In the genomic region with DNA sequence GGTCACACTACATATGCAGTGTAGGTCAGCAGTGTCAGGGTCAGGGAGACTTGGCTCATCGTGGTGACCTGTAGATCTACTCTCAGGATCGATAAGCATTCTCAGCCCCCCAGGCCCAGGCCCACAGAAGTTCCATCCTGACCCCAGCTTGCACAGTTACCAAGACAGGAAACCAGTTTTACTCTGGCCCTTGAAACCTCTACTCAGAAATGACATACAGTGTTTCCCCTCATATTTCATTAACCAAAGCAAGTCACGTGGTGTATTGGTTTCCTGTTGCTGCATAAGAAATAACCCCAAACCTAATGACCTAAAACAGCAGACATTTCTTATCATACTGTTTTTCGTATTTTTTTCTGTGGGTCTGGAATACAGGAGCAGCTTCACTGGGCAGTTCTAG, we compare ENCODE assay signal across 10 cellular contexts.
DNase-seq lines count a peak whose midpoint lies in the region; ATAC-seq and TF ChIP-seq lines count a peak whose summit lies in the region.
"Had no signal": no experiment of that assay in that cellular context is flagged by ENCODE, and none has a peak within 500 bp of the region (broad histone marks: within the 10 kb centered on the region; RNA-seq: fewer than 3 reads in every experiment).

No MANE protein-coding gene starts in this region.

- H3K79me1 ChIP-seq in mesendoderm (ENCODE audit: low read length): no peaks in the 10 kb centered on the region

- H3K9ac ChIP-seq in mesendoderm (ENCODE audit: low read length): no peak overlapping the region

- H4K8ac ChIP-seq in mesendoderm (ENCODE audit: low read depth, low read length): no peak overlapping the region

- TF ChIP-seq CTCF in Peyer's patch (IDR thresholded peaks at IDR 0.05): no peak

- H3K4me2 ChIP-seq in mesendoderm (ENCODE audit: low read length): no peak overlapping the region

- no peak overlapping the region for H2AK5ac ChIP-seq in mesendoderm (ENCODE audit: low read length)

- no peak overlapping the region for H3K23ac ChIP-seq in mesendoderm (ENCODE audit: low read length)

- H3K18ac ChIP-seq in mesendoderm (ENCODE audit: low read length): no peak overlapping the region

- H3K4me3 ChIP-seq in mesendoderm (ENCODE audit: low read length) (no peak overlapping the region), Peyer's patch (no peak overlapping the region)

- H3K4me1 ChIP-seq in mesendoderm (ENCODE audit: control insufficient read depth, low read depth, low read length) (no peaks in the 10 kb centered on the region), Peyer's patch (peaks cover 0 to 4% (median 1%) of the 10 kb centered on the region in 4 donors)

- no CpG with 5 or more reads among the region's 4 CpGs for WGBS in mesendoderm (ENCODE audit: extremely low coverage, insufficient coverage, low lambda C conversion rate)

- peak; percentile 56 for ATAC-seq in GM18499 (IDR thresholded peaks at IDR 0.05; ENCODE audit: insufficient read depth, unreplicated experiment)
- ATAC-seq in GM21360 (IDR thresholded peaks at IDR 0.05; ENCODE audit: unreplicated experiment): peak; percentile 57
- peak; percentile 72 for ATAC-seq in HG03457 (IDR thresholded peaks at IDR 0.05; ENCODE audit: unreplicated experiment)

- H2BK15ac ChIP-seq in mesendoderm (replicated peaks; ENCODE audit: low read depth): no peak overlapping the region

- no peak overlapping the region for H3K4ac ChIP-seq in mesendoderm (ENCODE audit: low read depth, low read length)

- H3K56ac ChIP-seq in mesendoderm (ENCODE audit: low read length): no peak overlapping the region

- H2BK5ac ChIP-seq in mesendoderm (ENCODE audit: low read length): no peak overlapping the region

- no peaks in the 10 kb centered on the region for H3K79me2 ChIP-seq in mesendoderm (ENCODE audit: control insufficient read depth, insufficient read depth, low read length)

- H3K27ac ChIP-seq in mesendoderm (ENCODE audit: low read depth, low read length) (no peak overlapping the region), Peyer's patch (peak overlapping the region in 2 of 4 donors; percentile 42 to 58)
- H3K27ac ChIP-seq: VCaP had no signal

- no peak overlapping the region for H2BK120ac ChIP-seq in mesendoderm (ENCODE audit: low read depth, low read length)

- H3K36me3 ChIP-seq in mesendoderm (ENCODE audit: control insufficient read depth, insufficient read depth, low read length) (no peaks in the 10 kb centered on the region), Peyer's patch (no peaks in the 10 kb centered on the region)

- DNase-seq in central memory CD4-positive, alpha-beta T cell: peak; percentile 54
- DNase-seq in nucleus accumbens (lab: John Stamatoyannopoulos, UW) (no peak), mesendoderm (no peak), Peyer's patch (no peak), hippocampal formation (lab: John Stamatoyannopoulos, UW) (no peak)
- DNase-seq: trophoblast cell had no signal

- H3K9me3 ChIP-seq in Peyer's patch: no peaks in the 10 kb centered on the region

- no peak overlapping the region for H4K5ac ChIP-seq in mesendoderm (ENCODE audit: low read length)

- H3K27me3 ChIP-seq in mesendoderm (ENCODE audit: insufficient read depth, low read length, poor library complexity) (no peaks in the 10 kb centered on the region), Peyer's patch (no peaks in the 10 kb centered on the region)

- no peak for TF ChIP-seq POLR2A in Peyer's patch (IDR thresholded peaks at IDR 0.05)
